ENCODE assay signal across 22 cellular contexts in genomic region chr2:96940026-96940601, GRCh38. TPM values are rescaled to one million over a fixed set of nuclear protein-coding genes. Genes with fewer than 3 reads are reported as not detected.
A peak's percentile ranks its signal among the peaks of the same experiment; 100 is the strongest.
DNase-seq lines count a peak whose midpoint lies in the region; ATAC-seq, FAIRE-seq and TF ChIP-seq lines count a peak whose summit lies in the region.
"Had no signal": no experiment of that assay in that cellular context is flagged by ENCODE, and none has a peak within 500 bp of the region (broad histone marks: within the 10 kb centered on the region; RNA-seq: fewer than 3 reads in every experiment).

No MANE protein-coding gene starts in this region.

- DNase-seq in activated naive CD4-positive, alpha-beta T cell treated with anti-CD3 and anti-CD28 coated beads, Interleukin-2, amount 10 ng/mL, durations not matched to agents 7 days and 5 days, result no peak
- DNase-seq in activated naive CD4-positive, alpha-beta T cell treated with anti-CD3 and anti-CD28 coated beads, Interleukin-2, amount 50 U/mL, for 16 hours, result no peak
- no peak for DNase-seq in T-helper 17 cell
- no peak for DNase-seq in HepG2 (ENCODE audit: low spot score)
- peak; percentile 40 to 57 for DNase-seq in aorta
- DNase-seq in NCI-H2227 treated with DMSO at 0.1 percent for 48 hours (lab: John Stamatoyannopoulos, UW), result no peak
- no peak for DNase-seq in PC-9
- DNase-seq: activated CD4-positive, CD25-positive, alpha-beta regulatory T cell; activated CD8-positive, alpha-beta memory T cell treated with anti-CD3 and anti-CD28 coated beads for 24 hours; activated naive CD8-positive, alpha-beta T cell treated with anti-CD3 and anti-CD28 coated beads, Interleukin-2, amount 50 U/mL, for 24 hours; DND-41; lower lobe of right lung; NCI-H1694; stimulated activated CD4-positive, alpha-beta T cell treated with anti-CD3 and anti-CD28 coated beads, Interleukin-15, amount 100 ng/mL, for 24 hours; T1000; testis had no signal

- ATAC-seq in T-helper 17 cell, result no peak
- ATAC-seq in HepG2, result peak; percentile 29; the same call in 1 of the 3 replicates
- no peak for ATAC-seq in aorta (ENCODE audit: low FRiP score)
- ATAC-seq: activated naive CD8-positive, alpha-beta T cell treated with anti-CD3 and anti-CD28 coated beads, Interleukin-2, amount 50 U/mL, for 24 hours; activated T-helper 17 cell treated with anti-CD3 and anti-CD28 coated beads, Interleukin-2, amount 50 U/mL, for 72 hours; lower lobe of right lung; right lobe of liver had no signal

- peaks cover 22% of the 10 kb centered on the region for H3K4me1 ChIP-seq in HepG2 (ENCODE audit: insufficient read depth, low read length)
- no peaks in the 10 kb centered on the region for H3K4me1 ChIP-seq in aorta (ENCODE audit: control insufficient read depth in 1 of 2, insufficient read depth in 2 of 2, low read length in 2 of 2)
- no peaks in the 10 kb centered on the region for H3K4me1 ChIP-seq in PC-9 (replicated peaks; ENCODE audit: insufficient read depth)
- H3K4me1 ChIP-seq: lower lobe of right lung, Peyer's patch, right lobe of liver, testis had no signal

- H3K36me3 ChIP-seq in HepG2 (replicated peaks in 1 of 2; ENCODE audit: control insufficient read depth in 1 of 2, insufficient read depth in 2 of 2, low read length in 2 of 2), result no peaks in the 10 kb centered on the region
- H3K36me3 ChIP-seq in aorta (ENCODE audit: control insufficient read depth in 1 of 2, insufficient read depth in 2 of 2, low read length in 1 of 2), result no peaks in the 10 kb centered on the region
- no peaks in the 10 kb centered on the region for H3K36me3 ChIP-seq in PC-9 (ENCODE audit: low read depth)
- H3K36me3 ChIP-seq: lower lobe of right lung, Peyer's patch, right lobe of liver had no signal

- WGBS in HepG2 (ENCODE audit: low lambda C conversion rate), result 43% methylated on average over 10 of the region's 13 CpGs
- 79 to 81% methylated on average over 13 of the region's 13 CpGs for WGBS in aorta, 2 donors

- POLR2A ChIA-PET in HepG2 (lab: Yijun Ruan, JAX) (no interaction called here), PC-9 (lab: Charles Lee; ENCODE audit: unreplicated experiment) (no interaction called here)

- H3F3A ChIP-seq in PC-9 (ENCODE audit: insufficient read depth, low read depth), result no peaks in the 10 kb centered on the region

- TF ChIP-seq RAD21 in HepG2 (CRISPR knock-in tag; IDR thresholded peaks at IDR 0.05), result no peak

- peaks cover 52% of the 10 kb centered on the region for H3K4me1 Mint-ChIP-seq in activated naive CD4-positive, alpha-beta T cell treated with anti-CD3 and anti-CD28 coated beads, Interleukin-2, amount 10 ng/mL, durations not matched to agents 7 days and 5 days
- peaks cover 18% of the 10 kb centered on the region for H3K4me1 Mint-ChIP-seq in T-helper 17 cell

- TF ChIP-seq POLR2A in HepG2 (IDR thresholded peaks at IDR 0.05; ENCODE audit: insufficient read depth in 1 of 2, low read depth in 2 of 2, low read length in 2 of 2), result no peak

- peak overlapping the region; percentile 4 for H3K4me3 Mint-ChIP-seq in activated naive CD4-positive, alpha-beta T cell treated with anti-CD3 and anti-CD28 coated beads, Interleukin-2, amount 10 ng/mL, durations not matched to agents 7 days and 5 days
- H3K4me3 Mint-ChIP-seq in T-helper 17 cell, result no peak overlapping the region
- H3K4me3 Mint-ChIP-seq: activated naive CD8-positive, alpha-beta T cell treated with anti-CD3 and anti-CD28 coated beads, Interleukin-2, amount 50 U/mL, for 24 hours had no signal

- H3K4me2 ChIP-seq in HepG2 (ENCODE audit: low read depth, low read length) (no peak overlapping the region), PC-9 (no peak overlapping the region)

- no peak overlapping the region for H3K9ac ChIP-seq in HepG2 (ENCODE audit: insufficient read depth, low read depth, low read length)

- peak overlapping the region; percentile 93 for H3K27ac Mint-ChIP-seq in activated naive CD4-positive, alpha-beta T cell treated with anti-CD3 and anti-CD28 coated beads, Interleukin-2, amount 10 ng/mL, durations not matched to agents 7 days and 5 days
- peak overlapping the region; percentile 78 for H3K27ac Mint-ChIP-seq in T-helper 17 cell
- H3K27ac Mint-ChIP-seq: activated naive CD8-positive, alpha-beta T cell treated with anti-CD3 and anti-CD28 coated beads, Interleukin-2, amount 50 U/mL, for 24 hours; activated T-helper 17 cell treated with anti-CD3 and anti-CD28 coated beads, Interleukin-2, amount 50 U/mL, for 72 hours had no signal

- peaks cover 0 to 34% of the 10 kb centered on the region in 2 experiments; a peak in 2 of 5 replicates for H3K27me3 ChIP-seq in HepG2 (ENCODE audit: control insufficient read depth in 1 of 2, insufficient read depth in 2 of 2, low read length in 2 of 2)
- H3K27me3 ChIP-seq in aorta (ENCODE audit: control insufficient read depth in 1 of 2, insufficient read depth in 2 of 2, low read length in 1 of 2), result no peaks in the 10 kb centered on the region
- 0 out of 2 replicates have a peak, but pooled peaks cover 7% of the 10 kb centered on the region for H3K27me3 ChIP-seq in PC-9 (ENCODE audit: insufficient read depth, low read depth)
- H3K27me3 ChIP-seq: Peyer's patch, right lobe of liver, testis had no signal

- FAIRE-seq in HepG2 (lab: Jason Lieb, UNC), result no peak
- FAIRE-seq: GM12892, H54 had no signal

- CTCF ChIA-PET in activated naive CD4-positive, alpha-beta T cell treated with anti-CD3 and anti-CD28 coated beads, Interleukin-2, amount 10 ng/mL, durations not matched to agents 7 days and 5 days (lab: Charles Lee), result interaction anchor here (1.5 to 2.9 kb wide), 2 partner anchors 11 to 82 kb away, joined by 4 to 15 read pairs; partner anchors contain the start of gene ANKRD39
- CTCF ChIA-PET in HepG2 (lab: Yijun Ruan, JAX; ENCODE audit: low intra/inter-chr PET ratio, low total read pairs), result no interaction called here
- CTCF ChIA-PET in PC-9 (lab: Charles Lee), result no interaction called here

- H3K9me3 ChIP-seq in T-helper 17 cell (ENCODE audit: control insufficient read depth, low read length, poor library complexity, severe bottlenecking) (no peaks in the 10 kb centered on the region), HepG2 (ENCODE audit: low read length) (peaks cover 6% of the 10 kb centered on the region; the same call in 1 of the 2 replicates), aorta (ENCODE audit: control insufficient read depth, low read length) (no peaks in the 10 kb centered on the region), PC-9 (ENCODE audit: insufficient read depth, low read depth) (no peaks in the 10 kb centered on the region; the same call in 1 of the 2 replicates)
- H3K9me3 ChIP-seq: lower lobe of right lung, Peyer's patch, right lobe of liver, testis had no signal

- no peak overlapping the region for H3K4me3 ChIP-seq in HepG2 (replicated peaks in 1 of 3; ENCODE audit: insufficient read depth in 1 of 3, low read depth in 2 of 3, low read length in 3 of 3)
- H3K4me3 ChIP-seq in aorta (ENCODE audit: low read length in 2 of 2), result no peak overlapping the region
- no peak overlapping the region for H3K4me3 ChIP-seq in PC-9
- H3K4me3 ChIP-seq: lower lobe of right lung, Peyer's patch, right lobe of liver, testis had no signal

- peaks cover 23% of the 10 kb centered on the region for H3K9me3 Mint-ChIP-seq in activated naive CD4-positive, alpha-beta T cell treated with anti-CD3 and anti-CD28 coated beads, Interleukin-2, amount 10 ng/mL, durations not matched to agents 7 days and 5 days

- H3K27ac ChIP-seq in HepG2 (ENCODE audit: extremely low read length, insufficient read depth, low read length), result no peak overlapping the region
- no peak overlapping the region for H3K27ac ChIP-seq in aorta (ENCODE audit: low read depth in 1 of 2, low read length in 2 of 2)
- no peak overlapping the region for H3K27ac ChIP-seq in PC-9
- H3K27ac ChIP-seq: lower lobe of right lung, Peyer's patch, right lobe of liver, testis had no signal

- TF ChIP-seq CTCF in HepG2 (CRISPR knock-in tag; IDR thresholded peaks at IDR 0.05) (no peak), PC-9 (conservative IDR thresholded peaks at IDR 0.05) (no peak)

- BruUV-seq in HepG2 (replicated peaks; lab: Mats Ljungman, UMichigan), result no TSS peak
- BruUV-seq in PC-9 (replicated peaks; lab: Mats Ljungman, UMichigan), result no TSS peak

- in situ Hi-C loops in HepG2 (cut with HindIII; ENCODE audit: extremely low pct_ligation_motif_present, low pct_unique_long_range_greater_than_20kb), result no loop called here

- H3K36me3 Mint-ChIP-seq in activated naive CD4-positive, alpha-beta T cell treated with anti-CD3 and anti-CD28 coated beads, Interleukin-2, amount 10 ng/mL, durations not matched to agents 7 days and 5 days, result peaks cover 24% of the 10 kb centered on the region
- no peaks in the 10 kb centered on the region for H3K36me3 Mint-ChIP-seq in T-helper 17 cell (ENCODE audit: low read depth)

- TF ChIP-seq EP300 in HepG2 (IDR thresholded peaks at IDR 0.05; ENCODE audit: low read depth in 2 of 2, low read length in 2 of 2) (no peak), HepG2 (CRISPR knock-in tag; IDR thresholded peaks at IDR 0.05; ENCODE audit: borderline replicate concordance) (no peak)

- intact Hi-C loops in HepG2 (cut with micrococcal nuclease; ENCODE audit: unreplicated experiment) (no loop called here), aorta (cut with DNase I) (no loop called here), PC-9 (cut with micrococcal nuclease; ENCODE audit: unreplicated experiment) (no loop called here)

- no peaks in the 10 kb centered on the region for H3K79me2 ChIP-seq in HepG2 (ENCODE audit: insufficient read depth, low read length)
- H3K79me2 ChIP-seq in PC-9 (ENCODE audit: low read depth), result no peaks in the 10 kb centered on the region

- peaks cover 18% of the 10 kb centered on the region for H3K27me3 Mint-ChIP-seq in activated naive CD4-positive, alpha-beta T cell treated with anti-CD3 and anti-CD28 coated beads, Interleukin-2, amount 10 ng/mL, durations not matched to agents 7 days and 5 days
- H3K27me3 Mint-ChIP-seq in T-helper 17 cell, result no peaks in the 10 kb centered on the region
- H3K27me3 Mint-ChIP-seq: activated naive CD8-positive, alpha-beta T cell treated with anti-CD3 and anti-CD28 coated beads, Interleukin-2, amount 50 U/mL, for 24 hours; activated T-helper 17 cell treated with anti-CD3 and anti-CD28 coated beads, Interleukin-2, amount 50 U/mL, for 72 hours had no signal

- H3K9me2 ChIP-seq in PC-9 (ENCODE audit: insufficient read depth), result no peaks in the 10 kb centered on the region

- H4K20me1 ChIP-seq in HepG2 (ENCODE audit: insufficient read depth, low read length) (no peaks in the 10 kb centered on the region), PC-9 (ENCODE audit: insufficient read depth) (no peaks in the 10 kb centered on the region)

- H2AFZ ChIP-seq in HepG2 (ENCODE audit: low read length), result no peak overlapping the region
- H2AFZ ChIP-seq in PC-9, result no peak overlapping the region

RNA-seq across cellular contexts. Expression of gene FAM178B, which starts 46.3 kb away (rescaled TPM):
- total RNA-seq in T-helper 17 cell (not detected), HepG2 (2016; rRNA removed; fragmentation: Illumina TruSeq; extraction: Trizol) (not detected in 2 replicates), aorta (1 to 10 TPM in 1 of 2 donors, under 1 TPM in 1; 0.75 to 1.2 TPM), PC-9 (2021) (1.8 and 3.5 TPM in 2 replicates)
- not detected in 2 replicates for total RNA-seq in HepG2 (2016; cell fraction: cytosol; rRNA removed; fragmentation: Illumina TruSeq; extraction: Trizol; ENCODE audit: low read depth)
- total RNA-seq in HepG2 (2016; cell fraction: insoluble cytoplasmic fraction; rRNA removed; fragmentation: Illumina TruSeq; extraction: Trizol), result not detected in 2 replicates
- total RNA-seq in HepG2 (2016; cell fraction: membrane; rRNA removed; fragmentation: Illumina TruSeq; extraction: Trizol), result not detected in 2 replicates
- total RNA-seq in HepG2 (2016; cell fraction: nucleus; rRNA removed; fragmentation: Illumina TruSeq; extraction: Trizol), result not detected in 2 replicates
- polyA plus RNA-seq in HepG2 (2011; rRNA removed) (not detected in 2 replicates), aorta (1 to 10 TPM; 3.4 to 5.9 TPM)
- polyA plus RNA-seq in HepG2 (2011; cell fraction: cytosol; rRNA removed), result not detected in 2 replicates
- not detected in 2 replicates for polyA plus RNA-seq in HepG2 (2011; cell fraction: nucleus; rRNA removed)
- not detected in 2 replicates for polyA plus RNA-seq in HepG2 (2012)
- not detected in 2 replicates for polyA plus RNA-seq in HepG2 (2016; cell fraction: cytosol; fragmentation: Illumina TruSeq; extraction: Trizol; ENCODE audit: low read depth)
- polyA plus RNA-seq in HepG2 (2016; cell fraction: insoluble cytoplasmic fraction; fragmentation: Illumina TruSeq; extraction: Trizol; ENCODE audit: low read depth), result not detected in 2 replicates
- polyA plus RNA-seq in HepG2 (2016; cell fraction: membrane; fragmentation: Illumina TruSeq; extraction: Trizol; ENCODE audit: low read depth), result not detected in 2 replicates
- not detected in 2 replicates for polyA plus RNA-seq in HepG2 (2016; cell fraction: nucleus; fragmentation: Illumina TruSeq; extraction: Trizol; ENCODE audit: insufficient read depth, low read depth)
- 1.4 and 2.4 TPM in 2 replicates for polyA minus RNA-seq in HepG2 (2011; rRNA and poly(A)+ RNA removed; ENCODE audit: low replicate concordance)
- polyA minus RNA-seq in HepG2 (2011; cell fraction: cytosol; rRNA and poly(A)+ RNA removed), result not detected in 2 replicates
- not detected in 2 replicates for polyA minus RNA-seq in HepG2 (2011; cell fraction: nucleus; rRNA and poly(A)+ RNA removed)
- total RNA-seq: activated T-helper 17 cell treated with anti-CD3 and anti-CD28 coated beads, Interleukin-2, amount 50 U/mL, for 72 hours; Peyer's patch had no signal
- polyA plus RNA-seq: AG04450 had no signal

Comparison
In these comparisons a context has a peak if more than half of its experiments do, and no peak if none do; other contexts are left out.
1. DNase-seq: peak in aorta (2 of 2); none in activated naive CD4-positive, alpha-beta T cell treated with anti-CD3 and anti-CD28 coated beads, Interleukin-2, amount 10 ng/mL, durations not matched to agents 7 days and 5 days (single experiment), activated naive CD4-positive, alpha-beta T cell treated with anti-CD3 and anti-CD28 coated beads, Interleukin-2, amount 50 U/mL, for 16 hours (single experiment), T-helper 17 cell (0 of 3), HepG2 (single experiment), NCI-H2227 treated with DMSO at 0.1 percent for 48 hours (single experiment) and PC-9 (0 of 2).